18 cellular contexts compared by ENCODE assay signal in genomic region chr5:175032741-175033151, GRCh38.
"Had no signal": no experiment of that assay in that cellular context is flagged by ENCODE, and none has a peak within 500 bp of the region (broad histone marks: within the 10 kb centered on the region; RNA-seq: fewer than 3 reads in every experiment).

No MANE protein-coding gene starts in this region.

- H3K4me1 Mint-ChIP-seq: activated CD4-positive, alpha-beta T cell treated with anti-CD3 and anti-CD28 coated beads, Interleukin-2, amount 10 ng/mL, durations not matched to agents 24 days and 14 days; activated naive CD8-positive, alpha-beta T cell treated with anti-CD3 and anti-CD28 coated beads, Interleukin-2, amount 10 ng/mL, durations not matched to agents 7 days and 5 days; mesothelial cell of epicardium; nephron progenitor cell; stimulated activated effector memory CD8-positive, alpha-beta T cell treated with anti-CD3 and anti-CD28 coated beads, Interleukin-12 subunit alpha, Interleukin-12 subunit beta, amount 100 ng/mL, for 72 hours; T-cell had no signal

- H3K36me3 Mint-ChIP-seq: activated naive CD8-positive, alpha-beta T cell treated with anti-CD3 and anti-CD28 coated beads, Interleukin-2, amount 10 ng/mL, durations not matched to agents 7 days and 5 days; mesothelial cell of epicardium; stimulated activated effector memory CD8-positive, alpha-beta T cell treated with anti-CD3 and anti-CD28 coated beads, Interleukin-12 subunit alpha, Interleukin-12 subunit beta, amount 100 ng/mL, for 72 hours; T-cell had no signal

- H3K4me3 Mint-ChIP-seq: activated CD4-positive, alpha-beta T cell treated with anti-CD3 and anti-CD28 coated beads, Interleukin-2, amount 10 ng/mL, durations not matched to agents 24 days and 14 days; activated CD8-positive, alpha-beta T cell treated with anti-CD3 and anti-CD28 coated beads, Interleukin-2, amount 10 ng/mL, durations not matched to agents 7 days and 5 days; activated naive CD8-positive, alpha-beta T cell treated with anti-CD3 and anti-CD28 coated beads, Interleukin-2, amount 10 ng/mL, durations not matched to agents 7 days and 5 days; activated T-cell treated with anti-CD3 and anti-CD28 coated beads, Interleukin-2, amount 50 U/mL, for 24 hours; dendritic cell treated with granulocyte-macrophage colony-stimulating factor and Interleukin-4, amounts not matched to agents 40 ng/mL and 50 ng/mL, for 4 days; mesothelial cell of epicardium; nephron progenitor cell; stimulated activated effector memory CD8-positive, alpha-beta T cell treated with anti-CD3 and anti-CD28 coated beads, Interleukin-12 subunit alpha, Interleukin-12 subunit beta, amount 100 ng/mL, for 72 hours; T-cell had no signal

- H3K27me3 Mint-ChIP-seq: activated CD4-positive, alpha-beta T cell treated with anti-CD3 and anti-CD28 coated beads, Interleukin-2, amount 10 ng/mL, durations not matched to agents 24 days and 14 days; activated T-cell treated with anti-CD3 and anti-CD28 coated beads, Interleukin-2, amount 50 U/mL, for 24 hours; dendritic cell treated with granulocyte-macrophage colony-stimulating factor and Interleukin-4, amounts not matched to agents 40 ng/mL and 50 ng/mL, for 4 days had no signal

- ATAC-seq: activated CD8-positive, alpha-beta T cell treated with anti-CD3 and anti-CD28 coated beads, Interleukin-2, amount 10 ng/mL, durations not matched to agents 7 days and 5 days; left lobe of liver; stimulated activated effector memory CD8-positive, alpha-beta T cell treated with anti-CD3 and anti-CD28 coated beads, Interleukin-12 subunit alpha, Interleukin-12 subunit beta, amount 100 ng/mL, for 72 hours; T-cell had no signal

- H3K27ac Mint-ChIP-seq: activated CD4-positive, alpha-beta T cell treated with anti-CD3 and anti-CD28 coated beads, Interleukin-2, amount 10 ng/mL, durations not matched to agents 24 days and 14 days; activated CD8-positive, alpha-beta T cell treated with anti-CD3 and anti-CD28 coated beads, Interleukin-2, amount 10 ng/mL, durations not matched to agents 7 days and 5 days; activated naive CD8-positive, alpha-beta T cell treated with anti-CD3 and anti-CD28 coated beads, Interleukin-2, amount 10 ng/mL, durations not matched to agents 7 days and 5 days; activated T-cell treated with anti-CD3 and anti-CD28 coated beads, Interleukin-2, amount 50 U/mL, for 24 hours; activated T-helper 2 cell treated with anti-CD3 and anti-CD28 coated beads, Interferon-gamma antibody, Interleukin-2, Interleukin-4, amounts not matched to agents 10 μg/mL and 5 μg/mL and 100 μg/mL, durations not matched to agents 14 hours and 24 hours and 36 hours; dendritic cell treated with granulocyte-macrophage colony-stimulating factor and Interleukin-4, amounts not matched to agents 40 ng/mL and 50 ng/mL, for 4 days; mesothelial cell of epicardium; nephron progenitor cell; stimulated activated effector memory CD8-positive, alpha-beta T cell treated with anti-CD3 and anti-CD28 coated beads, Interleukin-12 subunit alpha, Interleukin-12 subunit beta, amount 100 ng/mL, for 72 hours; T-cell had no signal

- H3K9me3 Mint-ChIP-seq: activated CD4-positive, alpha-beta T cell treated with anti-CD3 and anti-CD28 coated beads, Interleukin-2, amount 10 ng/mL, durations not matched to agents 24 days and 14 days; activated naive CD8-positive, alpha-beta T cell treated with anti-CD3 and anti-CD28 coated beads, Interleukin-2, amount 10 ng/mL, durations not matched to agents 7 days and 5 days; activated T-helper 2 cell treated with anti-CD3 and anti-CD28 coated beads, Interferon-gamma antibody, Interleukin-2, Interleukin-4, amounts not matched to agents 10 μg/mL and 5 μg/mL and 100 μg/mL, durations not matched to agents 14 hours and 24 hours and 36 hours; nephron progenitor cell had no signal

- DNase-seq: activated CD4-positive, alpha-beta T cell treated with anti-CD3 and anti-CD28 coated beads, Interleukin-2, amount 10 ng/mL, durations not matched to agents 24 days and 14 days; activated CD8-positive, alpha-beta T cell treated with anti-CD3 and anti-CD28 coated beads, Interleukin-2, amount 10 ng/mL, durations not matched to agents 7 days and 5 days; activated naive CD4-positive, alpha-beta T cell treated with Interleukin-2 at 50 U/mL for 16 hours; activated naive CD8-positive, alpha-beta T cell treated with anti-CD3 and anti-CD28 coated beads, Interleukin-2, amount 10 ng/mL, durations not matched to agents 7 days and 5 days; activated T-cell treated with anti-CD3 and anti-CD28 coated beads, Interleukin-2, amount 50 U/mL, for 24 hours; cerebellar nuclear complex; nephron progenitor cell; sigmoid colon; SK-N-SH; stimulated activated CD4-positive, alpha-beta T cell treated with anti-CD3 and anti-CD28 coated beads, Interleukin-4, amount 100 ng/mL, for 24 hours; T-cell; tibial artery; uterus had no signal
